Comparison of ENCODE assay signal across 15 cellular contexts in the genomic region with DNA sequence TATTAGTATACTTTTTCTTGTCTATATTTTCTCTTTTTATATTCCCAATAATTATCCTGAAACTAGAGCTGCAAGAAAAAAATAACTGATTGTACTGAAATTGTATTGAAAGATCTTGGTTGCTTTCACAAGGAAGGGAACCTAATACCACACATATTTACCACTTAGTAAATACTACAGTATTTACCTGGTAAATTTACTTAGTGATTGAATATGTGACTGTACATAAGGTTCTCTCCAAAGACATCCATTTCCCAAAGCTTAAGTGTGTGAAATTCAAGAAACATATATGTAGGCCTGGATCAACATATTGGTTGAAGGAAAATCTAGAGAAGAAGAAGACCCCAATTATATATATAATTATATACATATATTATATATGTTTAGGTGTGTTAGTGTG.
DNase-seq lines count a peak whose midpoint lies in the region; ATAC-seq, FAIRE-seq and TF ChIP-seq lines count a peak whose summit lies in the region.
"Had no signal": no experiment of that assay in that cellular context is flagged by ENCODE, and none has a peak within 500 bp of the region (broad histone marks: within the 10 kb centered on the region; RNA-seq: fewer than 3 reads in every experiment).

No MANE protein-coding gene starts in this region.

- H3K36me3 ChIP-seq in HepG2 (replicated peaks in 1 of 2; ENCODE audit: control insufficient read depth in 1 of 2, insufficient read depth in 2 of 2, low read length in 2 of 2) = no peaks in the 10 kb centered on the region
- H3K36me3 ChIP-seq in right lobe of liver = no peaks in the 10 kb centered on the region
- H3K36me3 ChIP-seq: BLaER1 treated with 17β-estradiol and CSF1 and Interleukin-3, amounts not matched to agents 10 nM and 100 nM had no signal

- BruUV-seq in HepG2 (replicated peaks; lab: Mats Ljungman, UMichigan) = no TSS peak

- TF ChIP-seq EP300 in HepG2 (IDR thresholded peaks at IDR 0.05; ENCODE audit: low read depth in 2 of 2, low read length in 2 of 2) = no peak
- no peak for TF ChIP-seq EP300 in HepG2 (CRISPR knock-in tag; IDR thresholded peaks at IDR 0.05; ENCODE audit: borderline replicate concordance)

- H3K79me2 ChIP-seq in HepG2 (ENCODE audit: insufficient read depth, low read length) = no peaks in the 10 kb centered on the region

- ATAC-seq in HepG2 (no peak), right lobe of liver (no peak), HG02610 (IDR thresholded peaks at IDR 0.05; ENCODE audit: unreplicated experiment) (no peak)

- H3K27ac ChIP-seq in HepG2 (ENCODE audit: extremely low read length, insufficient read depth, low read length) (no peak overlapping the region), right lobe of liver (no peak overlapping the region)
- H3K27ac ChIP-seq: BLaER1 treated with 17β-estradiol and CSF1 and Interleukin-3, amounts not matched to agents 10 nM and 100 nM had no signal

- DNase-seq in NCI-H1436 treated with DMSO at 0.1 percent for 48 hours (lab: John Stamatoyannopoulos, UW) = peak; percentile 28
- no peak for DNase-seq in NCI-H1436 (lab: John Stamatoyannopoulos, UW)
- DNase-seq in HepG2 (ENCODE audit: low spot score) = no peak
- no peak for DNase-seq in right lobe of liver
- peak; percentile 25 for DNase-seq in NCI-H69 (lab: John Stamatoyannopoulos, UW)
- no peak for DNase-seq in ACHN
- DNase-seq: 8988T; CD4-positive, CD25-positive, alpha-beta regulatory T cell; DND-41; GDM1; GOT3; H9 had no signal

- H3K27me3 ChIP-seq in HepG2 (ENCODE audit: control insufficient read depth in 1 of 2, insufficient read depth in 2 of 2, low read length in 2 of 2) = no peaks in the 10 kb centered on the region
- no peaks in the 10 kb centered on the region for H3K27me3 ChIP-seq in right lobe of liver
- H3K27me3 ChIP-seq: BLaER1 treated with 17β-estradiol and CSF1 and Interleukin-3, amounts not matched to agents 10 nM and 100 nM had no signal

- intact Hi-C loops in HepG2 (cut with micrococcal nuclease; ENCODE audit: unreplicated experiment) (no loop called here), right lobe of liver (cut with DNase I) (no loop called here)

- TF ChIP-seq POLR2A in HepG2 (IDR thresholded peaks at IDR 0.05; ENCODE audit: insufficient read depth in 1 of 2, low read depth in 2 of 2, low read length in 2 of 2) (no peak), right lobe of liver (IDR thresholded peaks at IDR 0.05) (no peak)

- POLR2A ChIA-PET in HepG2 (lab: Yijun Ruan, JAX) = no interaction called here

- in situ Hi-C loops in HepG2 (cut with HindIII; ENCODE audit: extremely low pct_ligation_motif_present, low pct_unique_long_range_greater_than_20kb) (no loop called here), ACHN (cut with HindIII; ENCODE audit: low pct_ligation_motif_present, low pct_unique_long_range_greater_than_20kb, low sequenced_read_pairs) (no loop called here)

- no peak for TF ChIP-seq RAD21 in HepG2 (CRISPR knock-in tag; IDR thresholded peaks at IDR 0.05)

- TF ChIP-seq CTCF in HepG2 (CRISPR knock-in tag; IDR thresholded peaks at IDR 0.05) (no peak), right lobe of liver (IDR thresholded peaks at IDR 0.05) (no peak)

- H3K4me2 ChIP-seq in HepG2 (ENCODE audit: low read depth, low read length) = no peak overlapping the region
- H3K4me2 ChIP-seq: BLaER1 treated with 17β-estradiol and CSF1 and Interleukin-3, amounts not matched to agents 10 nM and 100 nM had no signal

- H3K4me3 ChIP-seq in HepG2 (replicated peaks in 1 of 3; ENCODE audit: insufficient read depth in 1 of 3, low read depth in 2 of 3, low read length in 3 of 3) = no peak overlapping the region
- no peak overlapping the region for H3K4me3 ChIP-seq in right lobe of liver
- H3K4me3 ChIP-seq: BLaER1 treated with 17β-estradiol and CSF1 and Interleukin-3, amounts not matched to agents 10 nM and 100 nM had no signal

- no peak for FAIRE-seq in HepG2 (lab: Jason Lieb, UNC)
- FAIRE-seq: GM19239 had no signal

- H3K9me3 ChIP-seq in HepG2 (ENCODE audit: low read length) (no peaks in the 10 kb centered on the region), right lobe of liver (no peaks in the 10 kb centered on the region)

- CTCF ChIA-PET in HepG2 (lab: Yijun Ruan, JAX; ENCODE audit: low intra/inter-chr PET ratio, low total read pairs) = no interaction called here

- no peaks in the 10 kb centered on the region for H3K4me1 ChIP-seq in HepG2 (ENCODE audit: insufficient read depth, low read length)
- no peaks in the 10 kb centered on the region for H3K4me1 ChIP-seq in right lobe of liver

- H3K9ac ChIP-seq in HepG2 (ENCODE audit: insufficient read depth, low read depth, low read length) = no peak overlapping the region
- H3K9ac ChIP-seq: BLaER1 treated with 17β-estradiol and CSF1 and Interleukin-3, amounts not matched to agents 10 nM and 100 nM had no signal

- no peak overlapping the region for H2AFZ ChIP-seq in HepG2 (ENCODE audit: low read length)

- H4K20me1 ChIP-seq in HepG2 (ENCODE audit: insufficient read depth, low read length) = no peaks in the 10 kb centered on the region
- H4K20me1 ChIP-seq: BLaER1 treated with 17β-estradiol and CSF1 and Interleukin-3, amounts not matched to agents 10 nM and 100 nM had no signal

TF ChIP-seq in HepG2, 621 proteins besides CTCF, POLR2A, EP300 and RAD21:
- TF ChIP-seq FOXA3 (CRISPR knock-in tag; IDR thresholded peaks at IDR 0.05) (peak; percentile 43; the same call in 1 of the 2 replicates), MLLT10 (CRISPR knock-in tag; IDR thresholded peaks at IDR 0.05) (no peak), SIX1 (CRISPR knock-in tag; IDR thresholded peaks at IDR 0.05; ENCODE audit: borderline replicate concordance) (peak; percentile 33; the same call in 1 of the 2 replicates), SCMH1 (CRISPR knock-in tag; IDR thresholded peaks at IDR 0.05; ENCODE audit: borderline replicate concordance) (no peak), ZNF460 (CRISPR knock-in tag; IDR thresholded peaks at IDR 0.05; ENCODE audit: borderline replicate concordance) (no peak), ZFY (CRISPR knock-in tag; IDR thresholded peaks at IDR 0.05) (no peak), PHF5A (CRISPR knock-in tag; IDR thresholded peaks at IDR 0.05; ENCODE audit: low read depth, unreplicated experiment) (no peak), ZNF136 (CRISPR knock-in tag; IDR thresholded peaks at IDR 0.05; ENCODE audit: low read depth) (no peak), KMT2A (CRISPR knock-in tag; IDR thresholded peaks at IDR 0.05) (no peak), ZNF776 (CRISPR knock-in tag; IDR thresholded peaks at IDR 0.05) (no peak), ZBTB7A (CRISPR knock-in tag; IDR thresholded peaks at IDR 0.05) (no peak), FOXA1 (IDR thresholded peaks at IDR 0.05) (0 out of 2 replicates have a peak, but pooled peaks have one; percentile 17), FOXA1 (CRISPR knock-in tag; IDR thresholded peaks at IDR 0.05) (no peak)
- TF ChIP-seq, protein P1, sequence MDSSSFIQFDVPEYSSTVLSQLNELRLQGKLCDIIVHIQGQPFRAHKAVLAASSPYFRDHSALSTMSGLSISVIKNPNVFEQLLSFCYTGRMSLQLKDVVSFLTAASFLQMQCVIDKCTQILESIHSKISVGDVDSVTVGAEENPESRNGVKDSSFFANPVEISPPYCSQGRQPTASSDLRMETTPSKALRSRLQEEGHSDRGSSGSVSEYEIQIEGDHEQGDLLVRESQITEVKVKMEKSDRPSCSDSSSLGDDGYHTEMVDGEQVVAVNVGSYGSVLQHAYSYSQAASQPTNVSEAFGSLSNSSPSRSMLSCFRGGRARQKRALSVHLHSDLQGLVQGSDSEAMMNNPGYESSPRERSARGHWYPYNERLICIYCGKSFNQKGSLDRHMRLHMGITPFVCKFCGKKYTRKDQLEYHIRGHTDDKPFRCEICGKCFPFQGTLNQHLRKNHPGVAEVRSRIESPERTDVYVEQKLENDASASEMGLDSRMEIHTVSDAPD (CRISPR knock-in tag; IDR thresholded peaks at IDR 0.05) = no peak

Comparison
In these comparisons a context has a peak if more than half of its experiments do, and no peak if none do; other contexts are left out.
1. DNase-seq: peak in NCI-H1436 treated with DMSO at 0.1 percent for 48 hours (single experiment) and NCI-H69 (single experiment); none in NCI-H1436 (single experiment), HepG2 (single experiment), right lobe of liver (0 of 3) and ACHN (single experiment).